8 cellular contexts compared by ENCODE assay signal in the genomic region with DNA sequence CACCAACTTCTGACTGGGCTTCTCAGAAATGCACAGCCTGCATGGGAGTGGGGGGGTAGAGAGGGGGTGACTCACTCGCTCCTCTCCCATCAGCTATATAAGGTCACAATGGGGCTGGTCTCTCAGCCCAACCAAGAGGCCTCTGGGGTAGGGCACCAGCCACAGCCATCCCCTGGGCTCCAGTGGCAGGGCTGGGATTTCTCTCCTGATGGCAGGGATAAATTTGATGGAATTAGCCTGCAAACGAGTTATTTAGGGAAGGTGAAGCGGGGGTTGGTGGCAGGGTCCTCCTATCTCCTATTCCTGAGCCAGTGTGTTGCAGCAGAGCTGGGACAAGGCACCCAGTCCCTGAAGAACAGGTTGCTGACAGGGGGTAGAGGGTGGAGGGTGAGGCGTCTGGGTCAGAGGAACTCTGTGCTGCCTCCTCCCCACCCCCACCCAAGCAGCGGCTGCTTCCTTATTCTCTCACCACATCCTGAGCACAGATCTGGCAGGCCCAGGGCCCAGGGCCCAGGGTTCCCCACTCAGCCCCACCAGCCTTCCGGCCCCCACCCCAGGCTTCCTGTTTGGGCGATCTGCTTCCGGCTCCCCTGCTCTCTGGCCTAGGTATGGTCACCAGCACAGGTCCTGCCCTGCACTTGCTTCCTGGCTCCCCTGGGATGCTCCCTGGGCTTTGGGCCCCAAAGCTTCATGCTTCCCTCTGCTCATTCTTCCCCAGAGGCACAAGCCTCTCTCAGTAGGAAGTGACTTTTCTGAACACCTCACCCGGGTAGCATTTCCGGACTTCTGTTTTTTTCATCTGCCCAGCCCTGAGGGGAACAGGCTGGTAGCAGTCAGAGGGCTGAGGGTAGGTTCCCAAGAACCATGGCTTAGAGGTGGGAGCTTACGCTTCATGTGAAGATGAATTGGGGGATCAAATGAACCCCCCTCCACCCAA. TPM values are rescaled to one million over a fixed set of nuclear protein-coding genes. Genes with fewer than 3 reads are reported as not detected.
A peak's percentile ranks its signal among the peaks of the same experiment; 100 is the strongest.
DNase-seq lines count a peak whose midpoint lies in the region; ATAC-seq, FAIRE-seq and TF ChIP-seq lines count a peak whose summit lies in the region.

No MANE protein-coding gene starts in this region.

- DNase-seq in RCC 7860 (ENCODE audit: low spot score), result peak; percentile 79
- DNase-seq in activated T-helper 1 cell treated with anti-CD3 and anti-CD28 coated beads, Interleukin-2, amount 50 U/mL, for 16 hours (ENCODE audit: low read depth in 1 of 2, low spot score in 1 of 2), result peak; percentile 78 to 85
- DNase-seq in fibroblast of pulmonary artery (ENCODE audit: low read depth), result peak; percentile 75
- DNase-seq in stomach, result peak; percentile 72

- peaks cover 49% of the 10 kb centered on the region for H3K4me1 ChIP-seq in neuron (ENCODE audit: insufficient read depth, low read length)
- peaks cover 20 to 75% (median 49%) of the 10 kb centered on the region in 4 donors for H3K4me1 ChIP-seq in stomach

- 24 to 49% (median 32%) methylated on average over 9 to 11 of the region's 11 CpGs for WGBS in stomach, 5 donors

- no peaks in the 10 kb centered on the region for H3K9me3 ChIP-seq in neuron (ENCODE audit: low read length)
- no peaks in the 10 kb centered on the region for H3K9me3 ChIP-seq in stomach

- TF ChIP-seq POLR2A in stomach (IDR thresholded peaks at IDR 0.05), result no peak

- no peak for TF ChIP-seq EP300 in stomach (IDR thresholded peaks at IDR 0.05)

- no peak overlapping the region for H2AFZ ChIP-seq in neuron (ENCODE audit: low read depth, low read length)

- H3K4me3 ChIP-seq in fibroblast of pulmonary artery (replicated peaks; ENCODE audit: low read depth, low read length) (peak overlapping the region; percentile 88), neuron (ENCODE audit: low read length) (peak overlapping the region; percentile 42), stomach (peak overlapping the region; percentile 69 to 88 (median 82))

- H3K27me3 ChIP-seq in neuron (ENCODE audit: insufficient read depth, low read length) (no peaks in the 10 kb centered on the region), stomach (no peaks in the 10 kb centered on the region)

- intact Hi-C loops in stomach (cut with DNase I; ENCODE audit: low total_unique reads), result no loop called here

- peak; percentile 49 for ATAC-seq in GM18502 (IDR thresholded peaks at IDR 0.05; ENCODE audit: poor library complexity, unreplicated experiment)
- ATAC-seq in HG02885 (IDR thresholded peaks at IDR 0.05; ENCODE audit: poor library complexity, unreplicated experiment), result peak; percentile 48
- ATAC-seq in HG03025 (IDR thresholded peaks at IDR 0.05; ENCODE audit: low FRiP score, unreplicated experiment), result no peak

- TF ChIP-seq CTCF in fibroblast of pulmonary artery (IDR thresholded peaks at IDR 0.05; ENCODE audit: low read length, missing control alignments) (no peak), stomach (IDR thresholded peaks at IDR 0.05) (no peak)

- FAIRE-seq in RCC 7860 (lab: Jason Lieb, UNC), result peak; percentile 58

- H3K27ac ChIP-seq in stomach, result peak overlapping the region; percentile 65 to 99 (median 97)

- H3K36me3 ChIP-seq in neuron (ENCODE audit: insufficient read depth, low read length) (peaks cover 19% of the 10 kb centered on the region), stomach (peaks cover 8 to 26% (median 21%) of the 10 kb centered on the region in 4 donors)

RNA-seq across cellular contexts. Expression of a gene that starts 4.0 kb away (rescaled TPM):
- total RNA-seq in stomach, result 10 to 100 TPM in 4 of 5 donors, 1 to 10 TPM in 1; 9.0 to 20.1 (median 12.8) TPM
- polyA plus RNA-seq in stomach, result 10 to 100 TPM; 24.7 to 40.3 (median 32.2) TPM

RNA-seq across cellular contexts. Expression of a gene that starts 8.3 kb away (rescaled TPM):
- total RNA-seq in stomach, result 1 to 10 TPM in 4 of 5 donors, under 1 TPM in 1; 0.92 to 6.4 (median 2.9) TPM
- 10 to 100 TPM in 1 of 3 donors, 1 to 10 TPM in 2; 4.1 to 15.8 (median 8.5) TPM for polyA plus RNA-seq in stomach

RNA-seq across cellular contexts. Expression of a gene that starts 9.6 kb away (rescaled TPM):
- 10 to 100 TPM; 22.0 to 67.0 (median 30.1) TPM for total RNA-seq in stomach
- polyA plus RNA-seq in stomach, result 10 to 100 TPM; 18.3 to 34.0 (median 23.4) TPM

RNA-seq across cellular contexts. Expression of a gene that starts 34.6 kb away (rescaled TPM):
- 100 to 1,000 TPM in 2 of 5 donors, 10 to 100 TPM in 2, 1 to 10 TPM in 1; 9.6 to 153 (median 99.2) TPM for total RNA-seq in stomach
- polyA plus RNA-seq in stomach, result 1 to 10 TPM; 3.8 to 8.7 (median 4.2) TPM

RNA-seq across cellular contexts. Expression of a gene that starts 35.5 kb away (rescaled TPM):
- 100 to 1,000 TPM in 1 of 5 donors, 10 to 100 TPM in 3, 1 to 10 TPM in 1; 7.3 to 126 (median 12.8) TPM for total RNA-seq in stomach
- polyA plus RNA-seq in stomach, result 10 to 100 TPM; 21.2 to 29.3 (median 25.7) TPM
